In the genomic region with DNA sequence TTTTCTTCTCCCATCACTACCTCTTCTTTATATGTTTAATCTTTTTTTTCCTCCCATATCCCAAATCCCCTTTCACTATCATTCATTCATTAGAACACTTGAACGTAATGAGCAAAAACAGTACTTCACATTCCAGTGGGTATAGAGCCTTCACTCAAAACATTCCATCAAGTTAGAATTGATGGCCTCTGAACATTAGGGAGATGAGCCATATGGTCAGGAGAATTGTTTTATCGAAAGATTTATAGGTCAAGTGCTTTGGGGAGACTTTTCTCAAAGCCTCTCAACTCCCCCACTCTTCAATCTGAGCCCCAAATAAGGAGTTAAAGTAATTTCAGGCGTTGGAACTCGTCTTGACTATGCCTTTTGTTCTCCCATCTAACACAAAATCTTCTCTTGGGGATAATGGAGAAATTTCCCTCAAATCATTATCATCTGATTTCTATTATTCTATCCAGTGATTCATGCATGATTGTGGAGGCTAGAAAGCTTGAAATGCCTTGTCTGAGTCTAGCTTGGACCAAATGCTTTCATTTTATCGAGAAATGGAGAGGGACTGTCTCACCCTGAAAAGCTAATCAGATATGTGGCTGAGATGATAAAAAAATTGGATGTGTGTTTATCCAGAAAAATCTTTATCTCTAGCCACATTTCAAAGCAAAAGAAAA, we compare ENCODE assay signal across 11 cellular contexts.
"Had no signal": no experiment of that assay in that cellular context is flagged by ENCODE, and none has a peak within 500 bp of the region (broad histone marks: within the 10 kb centered on the region; RNA-seq: fewer than 3 reads in every experiment).

No MANE protein-coding gene starts in this region.

- DNase-seq: activated CD4-positive, alpha-beta T cell treated with anti-CD3 and anti-CD28 coated beads, Interleukin-2, amount 50 U/mL, for 1 hour; activated CD8-positive, alpha-beta memory T cell treated with anti-CD3 and anti-CD28 coated beads for 24 hours; caudate nucleus; colonic mucosa; head of caudate nucleus; immature natural killer cell; mesendoderm; spleen; stomach; upper lobe of right lung had no signal

- ATAC-seq: sciatic nerve, upper lobe of right lung had no signal
